In genomic region chr1:21766210-21766609, GRCh38 we compare ENCODE assay signal across 25 cellular contexts. TPM values are rescaled to one million over a fixed set of nuclear protein-coding genes. Genes with fewer than 3 reads are reported as not detected.
A peak's percentile ranks its signal among the peaks of the same experiment; 100 is the strongest.
DNase-seq lines count a peak whose midpoint lies in the region; ATAC-seq and TF ChIP-seq lines count a peak whose summit lies in the region.
"Had no signal": no experiment of that assay in that cellular context is flagged by ENCODE, and none has a peak within 500 bp of the region (broad histone marks: within the 10 kb centered on the region; RNA-seq: fewer than 3 reads in every experiment).

No MANE protein-coding gene starts in this region.

- H3K36me3 ChIP-seq in HEK293 (ENCODE audit: control insufficient read depth in 2 of 2, insufficient read depth in 1 of 2, low read length in 2 of 2) = peaks cover 0 to 3% of the 10 kb centered on the region in 2 experiments; a peak in 2 of 3 replicates
- H3K36me3 ChIP-seq: breast epithelium, Peyer's patch, right lobe of liver, thyroid gland had no signal

- POLR2A ChIA-PET in HEK293 (lab: Yijun Ruan, JAX) = no interaction called here

- H3K36me3 Mint-ChIP-seq in activated T-cell treated with anti-CD3 and anti-CD28 coated beads, Interleukin-2, amount 50 U/mL, for 4 hours (ENCODE audit: insufficient read depth) = peaks cover 12% of the 10 kb centered on the region
- peaks cover 12% of the 10 kb centered on the region for H3K36me3 Mint-ChIP-seq in activated naive CD8-positive, alpha-beta T cell treated with anti-CD3 and anti-CD28 coated beads for 36 hours
- peaks cover 12 to 13% of the 10 kb centered on the region in 2 donors for H3K36me3 Mint-ChIP-seq in stimulated activated naive B cell treated with anti-CD40 and anti-IgM and Interleukin-4, amounts not matched to agents 10 μg/mL and 1 μg/mL and 100 μg/mL, for 72 hours

- H3K4me3 ChIP-seq in HEK293 (ENCODE audit: low read depth, low read length) = no peak overlapping the region
- H3K4me3 ChIP-seq: breast epithelium, heart left ventricle, Peyer's patch, right lobe of liver, thyroid gland had no signal

- H3K9me3 Mint-ChIP-seq in activated T-cell treated with anti-CD3 and anti-CD28 coated beads, Interleukin-2, amount 50 U/mL, for 4 hours = no peaks in the 10 kb centered on the region
- H3K9me3 Mint-ChIP-seq in activated naive CD8-positive, alpha-beta T cell treated with anti-CD3 and anti-CD28 coated beads for 36 hours = no peaks in the 10 kb centered on the region
- H3K9me3 Mint-ChIP-seq in stimulated activated naive B cell treated with anti-CD40 and anti-IgM and Interleukin-4, amounts not matched to agents 10 μg/mL and 1 μg/mL and 100 μg/mL, for 72 hours = no peaks in the 10 kb centered on the region
- H3K9me3 Mint-ChIP-seq: CD8-positive, alpha-beta T cell; dendritic cell treated with granulocyte-macrophage colony-stimulating factor and Interleukin-4, amounts not matched to agents 40 ng/mL and 50 ng/mL, for 4 days; nephron had no signal

- no peaks in the 10 kb centered on the region for H3K27me3 Mint-ChIP-seq in activated T-cell treated with anti-CD3 and anti-CD28 coated beads, Interleukin-2, amount 50 U/mL, for 4 hours (ENCODE audit: low read depth)
- H3K27me3 Mint-ChIP-seq in activated naive CD8-positive, alpha-beta T cell treated with anti-CD3 and anti-CD28 coated beads for 36 hours = no peaks in the 10 kb centered on the region
- H3K27me3 Mint-ChIP-seq in stimulated activated naive B cell treated with anti-CD40 and anti-IgM and Interleukin-4, amounts not matched to agents 10 μg/mL and 1 μg/mL and 100 μg/mL, for 72 hours = no peaks in the 10 kb centered on the region
- H3K27me3 Mint-ChIP-seq: dendritic cell treated with granulocyte-macrophage colony-stimulating factor and Interleukin-4, amounts not matched to agents 40 ng/mL and 50 ng/mL, for 4 days had no signal

- H3K4me1 ChIP-seq in HEK293 (ENCODE audit: control insufficient read depth, insufficient read depth, low read length) = peaks cover 4% of the 10 kb centered on the region
- H3K4me1 ChIP-seq: breast epithelium, right lobe of liver had no signal

- H3K4me1 Mint-ChIP-seq in activated T-cell treated with anti-CD3 and anti-CD28 coated beads, Interleukin-2, amount 50 U/mL, for 4 hours (ENCODE audit: low read depth) = peaks cover 56% of the 10 kb centered on the region
- peaks cover 49% of the 10 kb centered on the region for H3K4me1 Mint-ChIP-seq in activated naive CD8-positive, alpha-beta T cell treated with anti-CD3 and anti-CD28 coated beads for 36 hours
- H3K4me1 Mint-ChIP-seq in stimulated activated naive B cell treated with anti-CD40 and anti-IgM and Interleukin-4, amounts not matched to agents 10 μg/mL and 1 μg/mL and 100 μg/mL, for 72 hours = peaks cover 32 to 78% of the 10 kb centered on the region in 2 donors

- no peak overlapping the region for H3K4me3 Mint-ChIP-seq in activated T-cell treated with anti-CD3 and anti-CD28 coated beads, Interleukin-2, amount 50 U/mL, for 4 hours
- H3K4me3 Mint-ChIP-seq in activated naive CD8-positive, alpha-beta T cell treated with anti-CD3 and anti-CD28 coated beads for 36 hours = no peak overlapping the region
- no peak overlapping the region for H3K4me3 Mint-ChIP-seq in stimulated activated naive B cell treated with anti-CD40 and anti-IgM and Interleukin-4, amounts not matched to agents 10 μg/mL and 1 μg/mL and 100 μg/mL, for 72 hours
- H3K4me3 Mint-ChIP-seq: CD8-positive, alpha-beta T cell; dendritic cell treated with granulocyte-macrophage colony-stimulating factor and Interleukin-4, amounts not matched to agents 40 ng/mL and 50 ng/mL, for 4 days; nephron had no signal

- TF ChIP-seq CTCF in HEK293 (tag by site-specific recombination; IDR thresholded peaks at IDR 0.05) = no peak

- H3K27ac ChIP-seq in HEK293 (ENCODE audit: extremely low read depth, low read depth, low read length) = no peak overlapping the region
- H3K27ac ChIP-seq: Peyer's patch, right lobe of liver had no signal

- peak; percentile 76 to 83 for ATAC-seq in activated T-cell treated with anti-CD3 and anti-CD28 coated beads, Interleukin-2, amount 50 U/mL, for 4 hours
- peak; percentile 76 to 79 for ATAC-seq in stimulated activated naive B cell treated with anti-CD40 and anti-IgM and Interleukin-4, amounts not matched to agents 10 μg/mL and 1 μg/mL and 100 μg/mL, for 72 hours (replicated peaks)
- ATAC-seq: CD8-positive, alpha-beta T cell; heart left ventricle; right lobe of liver had no signal

- DNase-seq in activated T-cell treated with anti-CD3 and anti-CD28 coated beads, Interleukin-2, amount 50 U/mL, for 4 hours = no peak
- DNase-seq in activated T-cell treated with anti-CD3 and anti-CD28 coated beads for 4 hours (no peak), NCI-H446 treated with DMSO at 0.1 percent for 48 hours (lab: John Stamatoyannopoulos, UW) (no peak), DMS79 (lab: John Stamatoyannopoulos, UW) (no peak), activated gamma-delta T cell (lab: John Stamatoyannopoulos, UW) (no peak)
- no peak for DNase-seq in activated naive CD8-positive, alpha-beta T cell treated with anti-CD3 and anti-CD28 coated beads for 36 hours
- DNase-seq in stimulated activated naive B cell treated with anti-CD40 and anti-IgM and Interleukin-4, amounts not matched to agents 10 μg/mL and 1 μg/mL and 100 μg/mL, for 72 hours = no peak
- DNase-seq: CD8-positive, alpha-beta T cell; GF-D8; H7; heart left ventricle; Karpas-422; NCI-H1105 treated with DMSO at 0.1 percent for 48 hours; NCI-H2081 treated with DMSO at 0.1 percent for 48 hours; NCI-H510A; NK-92 treated with Interleukin-12 subunit alpha and Interleukin-12 subunit beta, amount 100 ng/mL, for 24 hours; Peyer's patch; right lobe of liver; stimulated activated CD4-positive, alpha-beta T cell treated with anti-CD3 and anti-CD28 coated beads, Interleukin-15, amount 100 ng/mL, for 24 hours; thyroid gland had no signal

- peak overlapping the region; percentile 43 for H3K27ac Mint-ChIP-seq in activated naive CD8-positive, alpha-beta T cell treated with anti-CD3 and anti-CD28 coated beads for 36 hours
- no peak overlapping the region for H3K27ac Mint-ChIP-seq in stimulated activated naive B cell treated with anti-CD40 and anti-IgM and Interleukin-4, amounts not matched to agents 10 μg/mL and 1 μg/mL and 100 μg/mL, for 72 hours
- H3K27ac Mint-ChIP-seq: CD8-positive, alpha-beta T cell; nephron had no signal

- CTCF ChIA-PET in HEK293 (lab: Yijun Ruan, JAX) = no interaction called here

- H3K9me3 ChIP-seq in HEK293 (ENCODE audit: control insufficient read depth, insufficient read depth, low read depth, low read length) = no peaks in the 10 kb centered on the region
- H3K9me3 ChIP-seq: breast epithelium, heart left ventricle, Peyer's patch, right lobe of liver, thyroid gland had no signal

TF ChIP-seq in HEK293, 187 proteins besides CTCF, POLR2A, EP300 and RAD21:
- TF ChIP-seq ZNF394 (tag by site-specific recombination; IDR thresholded peaks at IDR 0.05; ENCODE audit: borderline replicate concordance) (peak; percentile 47; the same call in 1 of the 2 replicates), ZNF501 (tag by site-specific recombination; IDR thresholded peaks at IDR 0.05) (no peak), SETDB1 (IDR thresholded peaks at IDR 0.05; ENCODE audit: insufficient read length, low read length) (no peak)

RNA-seq across cellular contexts. Expression of gene USP48, which starts 16.7 kb away (rescaled TPM):
- 10 to 100 TPM; 49.0 to 52.2 (median 50.6) TPM for total RNA-seq in activated T-cell treated with anti-CD3 and anti-CD28 coated beads, Interleukin-2, amount 50 U/mL, for 4 hours
- total RNA-seq in activated naive CD8-positive, alpha-beta T cell treated with anti-CD3 and anti-CD28 coated beads for 36 hours = 10 to 100 TPM; 45.8 to 50.5 TPM

RNA-seq across cellular contexts. Expression of gene LDLRAD2, which starts 45.9 kb away (rescaled TPM):
- under 1 TPM in 1 of 3 donors, not detected in 2; 0.05 TPM for total RNA-seq in activated T-cell treated with anti-CD3 and anti-CD28 coated beads, Interleukin-2, amount 50 U/mL, for 4 hours
- under 1 TPM; 0.19 to 0.22 TPM for total RNA-seq in activated naive CD8-positive, alpha-beta T cell treated with anti-CD3 and anti-CD28 coated beads for 36 hours
- total RNA-seq: CD8-positive, alpha-beta T cell; HT1080; right lobe of liver had no signal
